In the genomic region with DNA sequence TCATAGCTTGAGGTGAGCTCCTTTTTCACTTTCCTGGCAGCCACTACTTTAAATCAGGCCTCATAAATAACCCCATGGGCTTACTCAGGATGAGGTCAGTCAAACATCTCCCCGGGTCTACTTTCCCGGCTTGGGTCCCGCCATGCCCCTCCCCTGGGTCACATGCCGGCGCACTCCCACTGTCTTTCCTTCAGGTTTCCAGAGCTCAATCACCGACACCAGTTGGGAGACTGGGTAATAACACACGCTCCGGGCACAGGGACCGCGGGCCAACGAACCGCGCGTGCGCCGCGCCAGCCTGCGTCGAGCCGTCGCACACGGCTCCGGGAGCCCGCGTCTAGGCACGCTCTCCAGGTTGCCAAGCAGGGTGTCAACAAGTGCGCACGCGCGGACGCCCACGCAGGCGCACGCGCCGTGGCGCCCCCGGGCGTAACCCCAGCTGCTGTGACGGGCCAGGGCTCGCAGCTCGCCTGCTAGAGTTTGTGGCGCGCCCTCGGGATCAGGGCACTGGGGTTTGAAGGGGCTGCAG, we compare ENCODE assay signal across 13 cellular contexts. TPM values are rescaled to one million over a fixed set of nuclear protein-coding genes. Genes with fewer than 3 reads are reported as not detected.
DNase-seq lines count a peak whose midpoint lies in the region; ATAC-seq and TF ChIP-seq lines count a peak whose summit lies in the region.
"Had no signal": no experiment of that assay in that cellular context is flagged by ENCODE, and none has a peak within 500 bp of the region (broad histone marks: within the 10 kb centered on the region; RNA-seq: fewer than 3 reads in every experiment).

No MANE protein-coding gene starts in this region.

- no peaks in the 10 kb centered on the region for H3K9me3 ChIP-seq in left ventricle myocardium inferior (replicated peaks)
- no peaks in the 10 kb centered on the region for H3K9me3 ChIP-seq in heart left ventricle
- H3K9me3 ChIP-seq in right lobe of liver, result no peaks in the 10 kb centered on the region
- H3K9me3 ChIP-seq in upper lobe of right lung, result no peaks in the 10 kb centered on the region

- peaks cover 66% of the 10 kb centered on the region for H3K27me3 Mint-ChIP-seq in activated CD4-positive, alpha-beta T cell treated with anti-CD3 and anti-CD28 coated beads, Interleukin-2, amount 10 ng/mL, durations not matched to agents 24 days and 14 days

- intact Hi-C loops in left ventricle myocardium inferior (cut with micrococcal nuclease) (no loop called here), heart left ventricle (cut with DNase I) (no loop called here), right lobe of liver (cut with DNase I) (no loop called here), upper lobe of right lung (cut with DNase I) (no loop called here)
- intact Hi-C loops in activated CD4-positive, alpha-beta T cell treated with anti-CD3 and anti-CD28 coated beads, Interleukin-2, amount 10 ng/mL, durations not matched to agents 24 days and 14 days (cut with micrococcal nuclease), result no loop called here

- H3K4me3 ChIP-seq in left ventricle myocardium inferior (peak overlapping the region; percentile 37), heart left ventricle (peak overlapping the region in 4 of 12 donors; percentile 2 to 21 (median 10)), right lobe of liver (peak overlapping the region in 1 of 3 donors; percentile 8), upper lobe of right lung (no peak overlapping the region)
- H3K4me3 ChIP-seq: BLaER1 had no signal

- H3K27me3 ChIP-seq in left ventricle myocardium inferior (ENCODE audit: low read depth) (peaks cover 99% of the 10 kb centered on the region), heart left ventricle (peaks cover 21 to 89% (median 71%) of the 10 kb centered on the region in 9 donors), right lobe of liver (peaks cover 0 to 44% of the 10 kb centered on the region in 2 donors), upper lobe of right lung (peaks cover 66% of the 10 kb centered on the region)

- no peak for DNase-seq in left ventricle myocardium inferior
- no peak for DNase-seq in heart left ventricle
- peak; percentile 7 for DNase-seq in cerebellum (ENCODE audit: low spot score)
- no peak for DNase-seq in right lobe of liver
- no peak for DNase-seq in upper lobe of right lung
- DNase-seq in activated CD4-positive, alpha-beta T cell treated with anti-CD3 and anti-CD28 coated beads, Interleukin-2, amount 10 ng/mL, durations not matched to agents 24 days and 14 days, result no peak
- DNase-seq: activated B cell treated with CpG ODN at 0.5 μM for 24 hours, amniotic stem cell, kidney glomerular epithelial cell, NCI-H2029 treated with DMSO at 0.1 percent for 48 hours had no signal

- no peak overlapping the region for H3K4me3 Mint-ChIP-seq in activated CD4-positive, alpha-beta T cell treated with anti-CD3 and anti-CD28 coated beads, Interleukin-2, amount 10 ng/mL, durations not matched to agents 24 days and 14 days
- H3K4me3 Mint-ChIP-seq: activated B cell treated with CpG ODN at 0.5 μM for 24 hours had no signal

- H3K36me3 Mint-ChIP-seq in activated CD4-positive, alpha-beta T cell treated with anti-CD3 and anti-CD28 coated beads, Interleukin-2, amount 10 ng/mL, durations not matched to agents 24 days and 14 days (ENCODE audit: low read depth), result no peaks in the 10 kb centered on the region

- H3K9me3 Mint-ChIP-seq in activated CD4-positive, alpha-beta T cell treated with anti-CD3 and anti-CD28 coated beads, Interleukin-2, amount 10 ng/mL, durations not matched to agents 24 days and 14 days, result peaks cover 3% of the 10 kb centered on the region

- no peak overlapping the region for H3K27ac Mint-ChIP-seq in activated CD4-positive, alpha-beta T cell treated with anti-CD3 and anti-CD28 coated beads, Interleukin-2, amount 10 ng/mL, durations not matched to agents 24 days and 14 days
- H3K27ac Mint-ChIP-seq: activated B cell treated with CpG ODN at 0.5 μM for 24 hours had no signal

- TF ChIP-seq CTCF in left ventricle myocardium inferior (IDR thresholded peaks at IDR 0.05; ENCODE audit: borderline replicate concordance) (no peak), heart left ventricle (IDR thresholded peaks at IDR 0.05) (no peak), right lobe of liver (IDR thresholded peaks at IDR 0.05) (no peak), upper lobe of right lung (IDR thresholded peaks at IDR 0.05) (no peak)

- H3K4me1 ChIP-seq in left ventricle myocardium inferior (peaks cover 12% of the 10 kb centered on the region), heart left ventricle (peaks cover 0 to 9% (median 0%) of the 10 kb centered on the region in 12 donors), right lobe of liver (peaks cover 0 to 13% (median 0%) of the 10 kb centered on the region in 4 donors), upper lobe of right lung (no peaks in the 10 kb centered on the region)
- H3K4me1 ChIP-seq: BLaER1 had no signal

- no peaks in the 10 kb centered on the region for H3K4me1 Mint-ChIP-seq in activated CD4-positive, alpha-beta T cell treated with anti-CD3 and anti-CD28 coated beads, Interleukin-2, amount 10 ng/mL, durations not matched to agents 24 days and 14 days
- H3K4me1 Mint-ChIP-seq: activated B cell treated with CpG ODN at 0.5 μM for 24 hours had no signal

- 0 to 3% (median 2%) methylated on average over 8 to 45 of the region's 45 CpGs for WGBS in heart left ventricle, 4 donors
- WGBS in right lobe of liver (ENCODE audit: insufficient coverage, low coverage, low lambda C conversion rate, missing lambda C conversion rate), result 5% methylated on average over 14 of the region's 45 CpGs

- ATAC-seq in heart left ventricle (no peak), right lobe of liver (peak; percentile 51 to 76 (median 63)), upper lobe of right lung (peak; percentile 14), GM19324 (IDR thresholded peaks at IDR 0.05; ENCODE audit: low FRiP score, unreplicated experiment) (no peak), GM21619 (IDR thresholded peaks at IDR 0.05; ENCODE audit: unreplicated experiment) (no peak)

- H3K27ac ChIP-seq in left ventricle myocardium inferior (replicated peaks) (no peak overlapping the region), heart left ventricle (no peak overlapping the region), right lobe of liver (no peak overlapping the region), upper lobe of right lung (no peak overlapping the region)
- H3K27ac ChIP-seq: BLaER1 had no signal

- TF ChIP-seq POLR2A in heart left ventricle (IDR thresholded peaks at IDR 0.05) (no peak), right lobe of liver (IDR thresholded peaks at IDR 0.05) (no peak)

- H3K36me3 ChIP-seq in left ventricle myocardium inferior, result no peaks in the 10 kb centered on the region
- no peaks in the 10 kb centered on the region for H3K36me3 ChIP-seq in heart left ventricle
- no peaks in the 10 kb centered on the region for H3K36me3 ChIP-seq in right lobe of liver
- H3K36me3 ChIP-seq in upper lobe of right lung, result no peaks in the 10 kb centered on the region
- H3K36me3 ChIP-seq: BLaER1 had no signal

RNA-seq across cellular contexts. Expression of a gene that starts 31.6 kb away (rescaled TPM):
- total RNA-seq in left ventricle myocardium inferior (not detected), heart left ventricle (not detected), cerebellum (9.4 TPM), right lobe of liver (not detected), upper lobe of right lung (not detected)
- not detected for polyA plus RNA-seq in heart left ventricle
- total RNA-seq in activated CD4-positive, alpha-beta T cell treated with anti-CD3 and anti-CD28 coated beads, Interleukin-2, amount 10 ng/mL, durations not matched to agents 24 days and 14 days, result not detected in 2 replicates
- total RNA-seq: activated B cell treated with CpG ODN at 0.5 μM for 24 hours had no signal

Comparison
In these comparisons a context has a peak if more than half of its experiments do, and no peak if none do; other contexts are left out.
1. ATAC-seq: peak in right lobe of liver (4 of 4) and upper lobe of right lung (single experiment); none in heart left ventricle (0 of 4), GM19324 (single experiment) and GM21619 (single experiment).
2. RNA of a gene that starts 31.6 kb away (total RNA-seq): 9.4 TPM in cerebellum (single experiment); not detected in left ventricle myocardium inferior (single experiment), not detected in heart left ventricle, not detected in right lobe of liver, not detected in upper lobe of right lung (single experiment) and not detected in activated CD4-positive, alpha-beta T cell treated with anti-CD3 and anti-CD28 coated beads, Interleukin-2, amount 10 ng/mL, durations not matched to agents 24 days and 14 days; every median in the first group is over 10 times any median in the second.